Comparison of ENCODE assay signal across 7 cellular contexts in genomic region chr22:15772337-15772736, GRCh38.
DNase-seq lines count a peak whose midpoint lies in the region; ATAC-seq, FAIRE-seq and TF ChIP-seq lines count a peak whose summit lies in the region.
"Not testable (repeated sequence)": the region's sequence is repeated elsewhere in the genome, so short reads cannot be mapped to it uniquely, and the experiment has no call there.

No MANE protein-coding gene starts in this region.

- H4K20me1 ChIP-seq in IMR-90 (ENCODE audit: insufficient read depth, low read length) = not testable (repeated sequence)

- not testable (repeated sequence) for H2AFZ ChIP-seq in IMR-90 (replicated peaks; ENCODE audit: low read length, poor library complexity)

- H4K91ac ChIP-seq in IMR-90 (ENCODE audit: insufficient read depth, low read depth, low read length) = not testable (repeated sequence)

- WGBS in IMR-90 (ENCODE audit: extremely low coverage in 2 of 2, insufficient read length in 1 of 2), 2 experiments = no CpG with 5 or more reads among the region's 3 CpGs

- not testable (repeated sequence) for H2AK5ac ChIP-seq in IMR-90 (ENCODE audit: low read depth, low read length)

- not testable (repeated sequence) for H3K4me3 ChIP-seq in IMR-90 (ENCODE audit: insufficient read depth, low read depth, low read length); fibroblast of mammary gland (ENCODE audit: control insufficient read depth, low read depth, low read length)

- not testable (repeated sequence) for H2BK20ac ChIP-seq in IMR-90 (ENCODE audit: low read depth, low read length)

- H3K18ac ChIP-seq in IMR-90 (ENCODE audit: low read depth, low read length) = not testable (repeated sequence)

- not testable (repeated sequence) for H3K36me3 ChIP-seq in IMR-90 (ENCODE audit: control insufficient read depth, insufficient read depth, low read length)

- H3K9me1 ChIP-seq in IMR-90 (ENCODE audit: insufficient read depth, low read length) = not testable (repeated sequence)

- FAIRE-seq in RCC 7860 (lab: Jason Lieb, UNC) = peak; percentile 7

- H3K14ac ChIP-seq in IMR-90 (replicated peaks; ENCODE audit: low read depth, low read length) = not testable (repeated sequence)

- not testable (repeated sequence) for H4K5ac ChIP-seq in IMR-90 (ENCODE audit: low read depth, low read length)

- not testable (repeated sequence) for H2BK15ac ChIP-seq in IMR-90 (ENCODE audit: low read depth, low read length)

- H2BK5ac ChIP-seq in IMR-90 (ENCODE audit: low read depth, low read length, poor library complexity, severe bottlenecking) = not testable (repeated sequence)

- CTCF ChIA-PET in IMR-90 (lab: Yijun Ruan, JAX) = not testable (repeated sequence)

- not testable (repeated sequence) for H3K27ac ChIP-seq in IMR-90 (ENCODE audit: insufficient read depth, low read length)

- H3K27me3 ChIP-seq in IMR-90 (ENCODE audit: control insufficient read depth, insufficient read depth, low read length) = not testable (repeated sequence)

- intact Hi-C loops in IMR-90 (cut with micrococcal nuclease); posterior vena cava (cut with DNase I): not testable (repeated sequence)

- POLR2A ChIA-PET in IMR-90 (lab: Charles Lee; ENCODE audit: unreplicated experiment) = not testable (repeated sequence)

- H3K9ac ChIP-seq in IMR-90 (ENCODE audit: low read depth, low read length) = not testable (repeated sequence)

- H3K79me1 ChIP-seq in IMR-90 (ENCODE audit: low read depth in 1 of 2, low read length in 2 of 2) = not testable (repeated sequence)

- H4K8ac ChIP-seq in IMR-90 (ENCODE audit: low read depth in 2 of 2, low read length in 2 of 2) = not testable (repeated sequence)

- not testable (repeated sequence) for H3K4ac ChIP-seq in IMR-90 (ENCODE audit: low read depth, low read length)

- not testable (repeated sequence) for H3K23ac ChIP-seq in IMR-90 (ENCODE audit: low read depth, low read length)

- not testable (repeated sequence) for H2BK120ac ChIP-seq in IMR-90 (ENCODE audit: low read depth, low read length)

- BruUV-seq in IMR-90 (replicated peaks; lab: Mats Ljungman, UMichigan) = not testable (repeated sequence)

- H3K4me2 ChIP-seq in IMR-90 (ENCODE audit: low read depth, low read length) = not testable (repeated sequence)

- TF ChIP-seq RAD21 in IMR-90 (IDR thresholded peaks at IDR 0.05; ENCODE audit: low read length) = not testable (repeated sequence)

- TF ChIP-seq POLR2A in IMR-90 (IDR thresholded peaks at IDR 0.05; ENCODE audit: low read depth, low read length) = not testable (repeated sequence)

- H3K4me1 ChIP-seq in IMR-90 (ENCODE audit: control insufficient read depth, insufficient read depth, low read length) = not testable (repeated sequence)

- H3K9me3 ChIP-seq in IMR-90 (ENCODE audit: control insufficient read depth, insufficient read depth, low read length) = not testable (repeated sequence)

- H3K56ac ChIP-seq in IMR-90 (ENCODE audit: extremely low read depth, insufficient read depth, low read length) = not testable (repeated sequence)

- peak; percentile 0 for DNase-seq in CD1c-positive myeloid dendritic cell (ENCODE audit: extremely low spot score)
- peak; percentile 0 for DNase-seq in IMR-90
- DNase-seq in MV-4-11 (lab: John Stamatoyannopoulos, UW) = peak; percentile 88
- DNase-seq in RCC 7860 (ENCODE audit: low spot score) = peak; percentile 41
- peak; percentile 22 for DNase-seq in T1000 (lab: John Stamatoyannopoulos, UW)
- DNase-seq in fibroblast of mammary gland (ENCODE audit: low read depth) = peak; percentile 19
- DNase-seq in posterior vena cava (ENCODE audit: low spot score) = peak; percentile 3

- H2AK9ac ChIP-seq in IMR-90 (replicated peaks; ENCODE audit: low read depth, low read length, poor library complexity) = not testable (repeated sequence)

- TF ChIP-seq CTCF in IMR-90 (conservative IDR thresholded peaks at IDR 0.05; ENCODE audit: low read depth, low read length); fibroblast of mammary gland (conservative IDR thresholded peaks at IDR 0.05; ENCODE audit: control insufficient read depth, insufficient read depth, low read depth, low read length): not testable (repeated sequence)

- in situ Hi-C loops in IMR-90 (cut with MboI; ENCODE audit: low sequenced_read_pairs) = not testable (repeated sequence)

- dilution Hi-C loops in IMR-90 (cut with HindIII; ENCODE audit: low sequenced_read_pairs, unreplicated experiment) = not testable (repeated sequence)

- not testable (repeated sequence) for ATAC-seq in IMR-90 (ENCODE audit: low read depth)

Comparison
In these comparisons a context has a peak if more than half of its experiments do, and no peak if none do; other contexts are left out.
1. DNase-seq: peak in every context shown above with its lines; median percentile 88 in MV-4-11; 41 in RCC 7860; 22 in T1000; 19 in fibroblast of mammary gland; 3 in posterior vena cava; 0 in CD1c-positive myeloid dendritic cell; 0 in IMR-90.